Comparison of ENCODE assay signal across 11 cellular contexts in the genomic region with DNA sequence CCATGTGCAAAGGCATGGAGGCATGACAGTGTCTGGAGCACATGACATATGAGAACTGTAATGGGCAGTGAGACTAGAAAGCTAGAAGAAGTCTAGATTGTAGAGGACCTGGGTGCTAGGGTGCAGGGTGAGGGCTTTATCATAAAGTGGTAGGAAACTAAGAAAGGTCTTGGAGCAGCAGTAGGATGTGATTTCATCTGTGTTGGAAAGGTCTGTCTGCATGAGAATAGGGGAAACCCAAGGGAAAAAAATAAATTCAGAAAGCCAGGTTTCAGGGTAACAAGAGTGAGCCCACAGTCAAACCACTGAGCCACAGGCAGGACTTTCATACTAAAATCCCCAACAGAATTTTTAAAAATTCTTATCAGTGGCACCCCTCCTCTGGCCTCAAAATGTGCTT. TPM values are rescaled to one million over a fixed set of nuclear protein-coding genes. Genes with fewer than 3 reads are reported as not detected.
"Had no signal": no experiment of that assay in that cellular context is flagged by ENCODE, and none has a peak within 500 bp of the region (broad histone marks: within the 10 kb centered on the region; RNA-seq: fewer than 3 reads in every experiment).

No MANE protein-coding gene starts in this region.

- H3K4me1 ChIP-seq: ascending aorta, thyroid gland had no signal

- FAIRE-seq: colon, islet of Langerhans, urothelium cell line had no signal

- H3K27ac ChIP-seq: ascending aorta, esophagus muscularis mucosa, ovary, thyroid gland had no signal

- H3K27ac Mint-ChIP-seq: nephron had no signal

- H3K9me3 Mint-ChIP-seq: nephron had no signal

- DNase-seq: ovary; stimulated activated CD4-positive, alpha-beta T cell treated with anti-CD3 and anti-CD28 coated beads, Interleukin-4, amount 100 ng/mL, for 1 hour; thyroid gland had no signal

- H3K27me3 ChIP-seq: ascending aorta, ovary, thyroid gland had no signal

- H3K9me3 ChIP-seq: ascending aorta, esophagus muscularis mucosa, ovary, thyroid gland had no signal

- H3K4me1 Mint-ChIP-seq: nephron had no signal

- H3K36me3 ChIP-seq: ascending aorta, esophagus muscularis mucosa, ovary, thyroid gland had no signal

- H3K4me3 ChIP-seq: ascending aorta, esophagus muscularis mucosa, ovary, thyroid gland had no signal

- H3K4me3 Mint-ChIP-seq: nephron had no signal

RNA-seq across cellular contexts. Expression of gene CCDC33, which starts 54.5 kb away (rescaled TPM):
- total RNA-seq: ascending aorta, cardiac septum, esophagus muscularis mucosa, left lobe of liver had no signal
